1 cellular context compared by ENCODE assay signal in the genomic region with DNA sequence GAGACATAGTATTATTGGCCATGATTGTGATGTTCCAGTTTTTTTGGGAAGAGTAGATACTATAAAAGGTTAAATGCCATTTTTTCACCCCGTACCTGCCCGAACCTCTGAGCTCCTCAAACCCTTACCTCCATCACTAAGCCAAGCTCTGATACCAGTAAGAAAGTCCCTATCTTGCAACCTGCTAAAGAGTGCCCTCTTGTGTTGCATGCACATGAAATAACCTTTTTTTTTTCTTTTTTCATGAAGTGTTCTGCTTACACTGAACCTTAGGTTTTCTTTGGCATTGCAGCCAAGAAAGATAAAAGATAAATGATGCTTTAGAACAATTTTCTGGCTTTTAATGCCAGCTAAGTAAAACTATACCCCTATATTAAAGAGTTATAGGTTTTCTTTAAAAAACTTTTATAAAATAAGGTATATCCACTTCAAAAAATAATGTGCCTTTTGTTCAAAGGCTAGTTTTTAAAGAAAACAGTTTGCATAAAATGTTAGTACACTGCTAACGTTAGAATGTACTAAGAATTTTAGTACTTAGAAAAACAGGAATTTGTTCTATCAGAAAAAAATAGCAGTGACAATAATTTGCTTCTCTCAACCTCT.
TF ChIP-seq lines count a peak whose summit lies in the region.

No MANE protein-coding gene starts in this region.

TF ChIP-seq in SK-N-SH, 30 proteins besides CTCF, POLR2A, EP300 and RAD21 (continued from another document):
- TF ChIP-seq, protein P1, sequence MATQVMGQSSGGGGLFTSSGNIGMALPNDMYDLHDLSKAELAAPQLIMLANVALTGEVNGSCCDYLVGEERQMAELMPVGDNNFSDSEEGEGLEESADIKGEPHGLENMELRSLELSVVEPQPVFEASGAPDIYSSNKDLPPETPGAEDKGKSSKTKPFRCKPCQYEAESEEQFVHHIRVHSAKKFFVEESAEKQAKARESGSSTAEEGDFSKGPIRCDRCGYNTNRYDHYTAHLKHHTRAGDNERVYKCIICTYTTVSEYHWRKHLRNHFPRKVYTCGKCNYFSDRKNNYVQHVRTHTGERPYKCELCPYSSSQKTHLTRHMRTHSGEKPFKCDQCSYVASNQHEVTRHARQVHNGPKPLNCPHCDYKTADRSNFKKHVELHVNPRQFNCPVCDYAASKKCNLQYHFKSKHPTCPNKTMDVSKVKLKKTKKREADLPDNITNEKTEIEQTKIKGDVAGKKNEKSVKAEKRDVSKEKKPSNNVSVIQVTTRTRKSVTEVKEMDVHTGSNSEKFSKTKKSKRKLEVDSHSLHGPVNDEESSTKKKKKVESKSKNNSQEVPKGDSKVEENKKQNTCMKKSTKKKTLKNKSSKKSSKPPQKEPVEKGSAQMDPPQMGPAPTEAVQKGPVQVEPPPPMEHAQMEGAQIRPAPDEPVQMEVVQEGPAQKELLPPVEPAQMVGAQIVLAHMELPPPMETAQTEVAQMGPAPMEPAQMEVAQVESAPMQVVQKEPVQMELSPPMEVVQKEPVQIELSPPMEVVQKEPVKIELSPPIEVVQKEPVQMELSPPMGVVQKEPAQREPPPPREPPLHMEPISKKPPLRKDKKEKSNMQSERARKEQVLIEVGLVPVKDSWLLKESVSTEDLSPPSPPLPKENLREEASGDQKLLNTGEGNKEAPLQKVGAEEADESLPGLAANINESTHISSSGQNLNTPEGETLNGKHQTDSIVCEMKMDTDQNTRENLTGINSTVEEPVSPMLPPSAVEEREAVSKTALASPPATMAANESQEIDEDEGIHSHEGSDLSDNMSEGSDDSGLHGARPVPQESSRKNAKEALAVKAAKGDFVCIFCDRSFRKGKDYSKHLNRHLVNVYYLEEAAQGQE (IDR thresholded peaks at IDR 0.05; ENCODE audit: low read depth, low read length) = no peak
